1 cellular context compared by ENCODE assay signal in genomic region chr13:78657699-78658629, GRCh38.
TF ChIP-seq lines count a peak whose summit lies in the region.

No MANE protein-coding gene starts in this region.

TF ChIP-seq in HepG2, 621 proteins besides CTCF, POLR2A, EP300 and RAD21 (continued from another document):
- peak; percentile 47; the same call in 1 of the 2 replicates for TF ChIP-seq POLR2AphosphoS5 (IDR thresholded peaks at IDR 0.05; ENCODE audit: low read depth, low read length)
- TF ChIP-seq SYNCRIP (IDR thresholded peaks at IDR 0.05; ENCODE audit: insufficient read depth, low read depth, low read length), result no peak
- TF ChIP-seq NFIB (CRISPR knock-in tag; IDR thresholded peaks at IDR 0.05; ENCODE audit: borderline replicate concordance), result no peak
- TF ChIP-seq FOXC1 (CRISPR knock-in tag; IDR thresholded peaks at IDR 0.05; ENCODE audit: borderline replicate concordance), result no peak
- TF ChIP-seq REXO4 (CRISPR knock-in tag; IDR thresholded peaks at IDR 0.05; ENCODE audit: borderline replicate concordance), result no peak
- TF ChIP-seq BCL6 (CRISPR knock-in tag; IDR thresholded peaks at IDR 0.05), result peak; percentile 47; the same call in 1 of the 2 replicates
- peak; percentile 46; the same call in 1 of the 2 replicates for TF ChIP-seq FOXA3 (CRISPR knock-in tag; IDR thresholded peaks at IDR 0.05)
- TF ChIP-seq IRF2 (CRISPR knock-in tag; IDR thresholded peaks at IDR 0.05), result 0 out of 2 replicates have a peak, but pooled peaks have one; percentile 3
- no peak for TF ChIP-seq MYPOP (CRISPR knock-in tag; IDR thresholded peaks at IDR 0.05)
- peak; percentile 82 for TF ChIP-seq RXRB (CRISPR knock-in tag; IDR thresholded peaks at IDR 0.05; ENCODE audit: borderline replicate concordance)
- TF ChIP-seq ZNF337 (CRISPR knock-in tag; IDR thresholded peaks at IDR 0.05; ENCODE audit: borderline replicate concordance, low read depth), result peak; percentile 25; the same call in 1 of the 2 replicates
- no peak for TF ChIP-seq NBN (conservative IDR thresholded peaks at IDR 0.05)
- no peak for TF ChIP-seq CREM (IDR thresholded peaks at IDR 0.05)
- TF ChIP-seq CREM (CRISPR knock-in tag; IDR thresholded peaks at IDR 0.05), result no peak
